In the genomic region with DNA sequence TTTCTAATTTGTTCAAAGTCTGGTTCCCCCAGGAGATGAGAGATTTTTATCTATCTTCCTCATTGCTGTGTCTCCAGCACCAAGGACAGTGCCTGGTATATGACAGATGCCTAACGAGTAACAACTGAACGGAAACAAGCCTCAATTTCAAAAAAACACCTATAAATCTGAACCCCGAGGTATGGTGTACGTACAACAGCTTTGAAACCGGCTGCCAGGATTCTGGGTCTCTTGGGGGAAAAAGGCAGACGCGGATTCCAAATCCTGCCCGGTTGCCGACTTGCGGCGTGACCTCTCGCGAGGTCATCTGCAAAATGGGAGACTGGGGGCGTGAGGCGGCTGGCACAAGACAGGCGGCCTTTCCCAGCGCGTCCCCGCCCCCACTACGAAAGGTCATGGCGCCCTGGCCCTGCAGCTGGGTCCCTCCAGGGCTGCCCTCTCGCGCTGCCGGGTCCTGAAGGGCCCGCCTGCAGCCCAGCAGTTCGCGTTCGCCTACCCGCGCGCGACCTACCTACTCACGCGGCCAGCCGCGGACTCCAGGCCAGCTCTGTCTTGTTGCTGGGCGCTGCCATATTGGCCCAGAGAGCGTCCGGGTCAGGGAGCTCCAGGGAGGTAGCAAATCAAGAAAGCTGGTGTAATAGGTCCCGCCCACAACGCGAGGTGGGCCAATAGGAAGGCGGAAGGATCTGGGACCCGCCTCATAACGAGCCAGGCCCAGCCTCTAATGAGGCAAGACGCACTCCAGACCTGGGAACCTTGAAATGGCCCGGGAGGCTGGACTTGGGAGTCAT, we compare ENCODE assay signal across 1 cellular context.
TF ChIP-seq lines count a peak whose summit lies in the region.

A gene with protein sequence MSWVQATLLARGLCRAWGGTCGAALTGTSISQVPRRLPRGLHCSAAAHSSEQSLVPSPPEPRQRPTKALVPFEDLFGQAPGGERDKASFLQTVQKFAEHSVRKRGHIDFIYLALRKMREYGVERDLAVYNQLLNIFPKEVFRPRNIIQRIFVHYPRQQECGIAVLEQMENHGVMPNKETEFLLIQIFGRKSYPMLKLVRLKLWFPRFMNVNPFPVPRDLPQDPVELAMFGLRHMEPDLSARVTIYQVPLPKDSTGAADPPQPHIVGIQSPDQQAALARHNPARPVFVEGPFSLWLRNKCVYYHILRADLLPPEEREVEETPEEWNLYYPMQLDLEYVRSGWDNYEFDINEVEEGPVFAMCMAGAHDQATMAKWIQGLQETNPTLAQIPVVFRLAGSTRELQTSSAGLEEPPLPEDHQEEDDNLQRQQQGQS (minus strand): TSS at position 584 of the 791 bp plus-strand sequence. CDS start 9,964 bp downstream, outside the sequence.

TF ChIP-seq in K562, 482 proteins besides CTCF, POLR2A, EP300 and RAD21 (continued from another document and continues in another):
- TF ChIP-seq, protein P1, sequence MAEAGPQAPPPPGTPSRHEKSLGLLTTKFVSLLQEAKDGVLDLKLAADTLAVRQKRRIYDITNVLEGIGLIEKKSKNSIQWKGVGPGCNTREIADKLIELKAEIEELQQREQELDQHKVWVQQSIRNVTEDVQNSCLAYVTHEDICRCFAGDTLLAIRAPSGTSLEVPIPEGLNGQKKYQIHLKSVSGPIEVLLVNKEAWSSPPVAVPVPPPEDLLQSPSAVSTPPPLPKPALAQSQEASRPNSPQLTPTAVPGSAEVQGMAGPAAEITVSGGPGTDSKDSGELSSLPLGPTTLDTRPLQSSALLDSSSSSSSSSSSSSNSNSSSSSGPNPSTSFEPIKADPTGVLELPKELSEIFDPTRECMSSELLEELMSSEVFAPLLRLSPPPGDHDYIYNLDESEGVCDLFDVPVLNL (CRISPR knock-in tag; IDR thresholded peaks at IDR 0.05; ENCODE audit: low read depth) = no peak
- TF ChIP-seq CREM (IDR thresholded peaks at IDR 0.05; ENCODE audit: low read depth) (peak; percentile 56), CHD4 (IDR thresholded peaks at IDR 0.05; ENCODE audit: insufficient read depth, insufficient replicate concordance, low read depth, low read length, poor library complexity, severe bottlenecking) (no peak), ZNF592 (IDR thresholded peaks at IDR 0.05) (no peak), PML (IDR thresholded peaks at IDR 0.05; ENCODE audit: low read length) (no peak), PHB2 (IDR thresholded peaks at IDR 0.05; ENCODE audit: low read depth) (no peak), ZNF316 (IDR thresholded peaks at IDR 0.05) (no peak), YY1 (IDR thresholded peaks at IDR 0.05; ENCODE audit: borderline replicate concordance in 1 of 3, control insufficient read depth in 1 of 3, extremely low read depth in 1 of 3, insufficient read depth in 3 of 3, insufficient read length in 1 of 3, insufficient replicate concordance in 2 of 3, low read depth in 1 of 3, low read length in 2 of 3) (peak; percentile 89 to 98 (median 97)), CREBBP (IDR thresholded peaks at IDR 0.05; ENCODE audit: low read depth, low read length) (no peak), CXXC5 (CRISPR knock-in tag; IDR thresholded peaks at IDR 0.05) (peak; percentile 74), MEF2A (IDR thresholded peaks at IDR 0.05; ENCODE audit: control insufficient read depth, low read depth, low read length) (no peak), MITF (IDR thresholded peaks at IDR 0.05) (no peak), EHMT2 (IDR thresholded peaks at IDR 0.05) (peak; percentile 97), SP2 (IDR thresholded peaks at IDR 0.05; ENCODE audit: extremely low read depth, low read depth, low read length, poor library complexity, severe bottlenecking) (peak; percentile 55), EGR1 (conservative IDR thresholded peaks at IDR 0.05) (peak; percentile 84), WHSC1 (IDR thresholded peaks at IDR 0.05; ENCODE audit: low read length) (no peak), ELF2 (CRISPR knock-in tag; IDR thresholded peaks at IDR 0.05) (no peak), TCFL5 (CRISPR knock-in tag; conservative IDR thresholded peaks at IDR 0.05) (no peak), ARNT (IDR thresholded peaks at IDR 0.05) (no peak), FOSL1 (tag; conservative IDR thresholded peaks at IDR 0.05) (peak; percentile 62), DIDO1 (tag; IDR thresholded peaks at IDR 0.05; ENCODE audit: low read depth) (peak; percentile 80), CBFA2T3 (IDR thresholded peaks at IDR 0.05) (0 out of 2 replicates have a peak, but pooled peaks have one; percentile 9), SAP30 (IDR thresholded peaks at IDR 0.05; ENCODE audit: borderline replicate concordance, insufficient read depth, low read depth, low read length, poor library complexity, severe bottlenecking) (peak; percentile 97), PHB (CRISPR knock-in tag; IDR thresholded peaks at IDR 0.05) (no peak), SMAD2 (IDR thresholded peaks at IDR 0.05; ENCODE audit: low read depth, low read length) (no peak), GABPB1 (CRISPR knock-in tag; IDR thresholded peaks at IDR 0.05) (peak; percentile 98), TARDBP (IDR thresholded peaks at IDR 0.05) (no peak), ZNF436 (CRISPR knock-in tag; IDR thresholded peaks at IDR 0.05) (no peak), JUND (IDR thresholded peaks at IDR 0.05; ENCODE audit: borderline replicate concordance, low read depth, low read length) (peak; percentile 2; the same call in 1 of the 2 replicates), JUND (tag; IDR thresholded peaks at IDR 0.05; ENCODE audit: borderline replicate concordance, low read depth, low read length) (0 out of 3 replicates have a peak, but pooled peaks have one; percentile 11), MEIS2 (IDR thresholded peaks at IDR 0.05; ENCODE audit: partially characterized antibody) (peak; percentile 27), POLR2AphosphoS5 (IDR thresholded peaks at IDR 0.05; ENCODE audit: control insufficient read depth, insufficient read depth, low read depth, low read length) (peak; percentile 47; the same call in 1 of the 2 replicates), TFAM (CRISPR knock-in tag; conservative IDR thresholded peaks at IDR 0.05) (no peak), DMBX1 (CRISPR knock-in tag; IDR thresholded peaks at IDR 0.05; ENCODE audit: borderline replicate concordance) (peak; percentile 51; the same call in 1 of the 2 replicates), ZNF140 (CRISPR knock-in tag; IDR thresholded peaks at IDR 0.05) (no peak), ZFP36 (IDR thresholded peaks at IDR 0.05; ENCODE audit: low read depth, low read length, partially characterized antibody) (no peak)
- TF ChIP-seq, protein P2, sequence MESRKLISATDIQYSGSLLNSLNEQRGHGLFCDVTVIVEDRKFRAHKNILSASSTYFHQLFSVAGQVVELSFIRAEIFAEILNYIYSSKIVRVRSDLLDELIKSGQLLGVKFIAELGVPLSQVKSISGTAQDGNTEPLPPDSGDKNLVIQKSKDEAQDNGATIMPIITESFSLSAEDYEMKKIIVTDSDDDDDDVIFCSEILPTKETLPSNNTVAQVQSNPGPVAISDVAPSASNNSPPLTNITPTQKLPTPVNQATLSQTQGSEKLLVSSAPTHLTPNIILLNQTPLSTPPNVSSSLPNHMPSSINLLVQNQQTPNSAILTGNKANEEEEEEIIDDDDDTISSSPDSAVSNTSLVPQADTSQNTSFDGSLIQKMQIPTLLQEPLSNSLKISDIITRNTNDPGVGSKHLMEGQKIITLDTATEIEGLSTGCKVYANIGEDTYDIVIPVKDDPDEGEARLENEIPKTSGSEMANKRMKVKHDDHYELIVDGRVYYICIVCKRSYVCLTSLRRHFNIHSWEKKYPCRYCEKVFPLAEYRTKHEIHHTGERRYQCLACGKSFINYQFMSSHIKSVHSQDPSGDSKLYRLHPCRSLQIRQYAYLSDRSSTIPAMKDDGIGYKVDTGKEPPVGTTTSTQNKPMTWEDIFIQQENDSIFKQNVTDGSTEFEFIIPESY (CRISPR knock-in tag; IDR thresholded peaks at IDR 0.05) = 0 out of 2 replicates have a peak, but pooled peaks have one; percentile 4
- TF ChIP-seq, protein P3, sequence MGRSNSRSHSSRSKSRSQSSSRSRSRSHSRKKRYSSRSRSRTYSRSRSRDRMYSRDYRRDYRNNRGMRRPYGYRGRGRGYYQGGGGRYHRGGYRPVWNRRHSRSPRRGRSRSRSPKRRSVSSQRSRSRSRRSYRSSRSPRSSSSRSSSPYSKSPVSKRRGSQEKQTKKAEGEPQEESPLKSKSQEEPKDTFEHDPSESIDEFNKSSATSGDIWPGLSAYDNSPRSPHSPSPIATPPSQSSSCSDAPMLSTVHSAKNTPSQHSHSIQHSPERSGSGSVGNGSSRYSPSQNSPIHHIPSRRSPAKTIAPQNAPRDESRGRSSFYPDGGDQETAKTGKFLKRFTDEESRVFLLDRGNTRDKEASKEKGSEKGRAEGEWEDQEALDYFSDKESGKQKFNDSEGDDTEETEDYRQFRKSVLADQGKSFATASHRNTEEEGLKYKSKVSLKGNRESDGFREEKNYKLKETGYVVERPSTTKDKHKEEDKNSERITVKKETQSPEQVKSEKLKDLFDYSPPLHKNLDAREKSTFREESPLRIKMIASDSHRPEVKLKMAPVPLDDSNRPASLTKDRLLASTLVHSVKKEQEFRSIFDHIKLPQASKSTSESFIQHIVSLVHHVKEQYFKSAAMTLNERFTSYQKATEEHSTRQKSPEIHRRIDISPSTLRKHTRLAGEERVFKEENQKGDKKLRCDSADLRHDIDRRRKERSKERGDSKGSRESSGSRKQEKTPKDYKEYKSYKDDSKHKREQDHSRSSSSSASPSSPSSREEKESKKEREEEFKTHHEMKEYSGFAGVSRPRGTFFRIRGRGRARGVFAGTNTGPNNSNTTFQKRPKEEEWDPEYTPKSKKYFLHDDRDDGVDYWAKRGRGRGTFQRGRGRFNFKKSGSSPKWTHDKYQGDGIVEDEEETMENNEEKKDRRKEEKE (IDR thresholded peaks at IDR 0.05; ENCODE audit: borderline replicate concordance in 1 of 2, control insufficient read depth in 1 of 2, low read depth in 2 of 2, low read length in 1 of 2) = 0 out of 4 replicates have a peak, but pooled peaks of 1 of the 2 experiments have one; percentile 46
- TF ChIP-seq, protein P4, sequence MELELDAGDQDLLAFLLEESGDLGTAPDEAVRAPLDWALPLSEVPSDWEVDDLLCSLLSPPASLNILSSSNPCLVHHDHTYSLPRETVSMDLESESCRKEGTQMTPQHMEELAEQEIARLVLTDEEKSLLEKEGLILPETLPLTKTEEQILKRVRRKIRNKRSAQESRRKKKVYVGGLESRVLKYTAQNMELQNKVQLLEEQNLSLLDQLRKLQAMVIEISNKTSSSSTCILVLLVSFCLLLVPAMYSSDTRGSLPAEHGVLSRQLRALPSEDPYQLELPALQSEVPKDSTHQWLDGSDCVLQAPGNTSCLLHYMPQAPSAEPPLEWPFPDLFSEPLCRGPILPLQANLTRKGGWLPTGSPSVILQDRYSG (tag; conservative IDR thresholded peaks at IDR 0.05; ENCODE audit: low read depth) = no peak
- TF ChIP-seq, protein P5, sequence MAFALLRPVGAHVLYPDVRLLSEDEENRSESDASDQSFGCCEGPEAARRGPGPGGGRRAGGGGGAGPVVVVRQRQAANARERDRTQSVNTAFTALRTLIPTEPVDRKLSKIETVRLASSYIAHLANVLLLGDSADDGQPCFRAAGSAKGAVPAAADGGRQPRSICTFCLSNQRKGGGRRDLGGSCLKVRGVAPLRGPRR (CRISPR knock-in tag; IDR thresholded peaks at IDR 0.05) = no peak
- TF ChIP-seq, protein P6, sequence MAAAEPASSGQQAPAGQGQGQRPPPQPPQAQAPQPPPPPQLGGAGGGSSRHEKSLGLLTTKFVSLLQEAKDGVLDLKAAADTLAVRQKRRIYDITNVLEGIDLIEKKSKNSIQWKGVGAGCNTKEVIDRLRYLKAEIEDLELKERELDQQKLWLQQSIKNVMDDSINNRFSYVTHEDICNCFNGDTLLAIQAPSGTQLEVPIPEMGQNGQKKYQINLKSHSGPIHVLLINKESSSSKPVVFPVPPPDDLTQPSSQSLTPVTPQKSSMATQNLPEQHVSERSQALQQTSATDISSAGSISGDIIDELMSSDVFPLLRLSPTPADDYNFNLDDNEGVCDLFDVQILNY (CRISPR knock-in tag; IDR thresholded peaks at IDR 0.05) = no peak
- TF ChIP-seq, protein P7, sequence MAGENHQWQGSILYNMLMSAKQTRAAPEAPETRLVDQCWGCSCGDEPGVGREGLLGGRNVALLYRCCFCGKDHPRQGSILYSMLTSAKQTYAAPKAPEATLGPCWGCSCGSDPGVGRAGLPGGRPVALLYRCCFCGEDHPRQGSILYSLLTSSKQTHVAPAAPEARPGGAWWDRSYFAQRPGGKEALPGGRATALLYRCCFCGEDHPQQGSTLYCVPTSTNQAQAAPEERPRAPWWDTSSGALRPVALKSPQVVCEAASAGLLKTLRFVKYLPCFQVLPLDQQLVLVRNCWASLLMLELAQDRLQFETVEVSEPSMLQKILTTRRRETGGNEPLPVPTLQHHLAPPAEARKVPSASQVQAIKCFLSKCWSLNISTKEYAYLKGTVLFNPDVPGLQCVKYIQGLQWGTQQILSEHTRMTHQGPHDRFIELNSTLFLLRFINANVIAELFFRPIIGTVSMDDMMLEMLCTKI (IDR thresholded peaks at IDR 0.05; ENCODE audit: partially characterized antibody) = no peak
